In genomic region chr20:20665200-20665599, GRCh38 we compare ENCODE assay signal across 27 cellular contexts. TPM values are rescaled to one million over a fixed set of nuclear protein-coding genes. Genes with fewer than 3 reads are reported as not detected.
DNase-seq lines count a peak whose midpoint lies in the region; ATAC-seq and TF ChIP-seq lines count a peak whose summit lies in the region.
"Had no signal": no experiment of that assay in that cellular context is flagged by ENCODE, and none has a peak within 500 bp of the region (broad histone marks: within the 10 kb centered on the region; RNA-seq: fewer than 3 reads in every experiment).

No MANE protein-coding gene starts in this region.

- H3K4me3 ChIP-seq in gastrocnemius medialis (no peak overlapping the region), spleen (no peak overlapping the region)
- H3K4me3 ChIP-seq: heart right ventricle, lower lobe of right lung, mucosa of descending colon, tibial nerve had no signal

- TF ChIP-seq CTCF in gastrocnemius medialis (IDR thresholded peaks at IDR 0.05 in 4 of 5, conservative IDR thresholded peaks at IDR 0.05 in 1 of 5): no peak
- TF ChIP-seq CTCF in spleen (IDR thresholded peaks at IDR 0.05 in 8 of 11, conservative IDR thresholded peaks at IDR 0.05 in 3 of 11): no peak

- H3K27ac Mint-ChIP-seq in activated CD4-positive, alpha-beta T cell treated with anti-CD3 and anti-CD28 coated beads, Interleukin-2, amount 10 ng/mL, durations not matched to agents 24 days and 14 days: no peak overlapping the region
- H3K27ac Mint-ChIP-seq: activated CD8-positive, alpha-beta T cell treated with anti-CD3 and anti-CD28 coated beads for 36 hours; activated T-helper 1 cell treated with anti-CD3 and anti-CD28 coated beads, Interleukin-12 subunit alpha, Interleukin-12 subunit beta, Interleukin-2, Interleukin-4 antibody, amounts not matched to agents 30 ng/mL and 10 ng/mL and 1 ng/mL, durations not matched to agents 14 hours and 24 hours and 36 hours; B cell; dendritic cell treated with granulocyte-macrophage colony-stimulating factor and Interleukin-4, amounts not matched to agents 40 ng/mL and 50 ng/mL, for 4 days; HFFc6; natural killer cell had no signal

- H3K27me3 Mint-ChIP-seq in activated CD4-positive, alpha-beta T cell treated with anti-CD3 and anti-CD28 coated beads, Interleukin-2, amount 10 ng/mL, durations not matched to agents 24 days and 14 days: no peaks in the 10 kb centered on the region
- H3K27me3 Mint-ChIP-seq: activated CD8-positive, alpha-beta T cell treated with anti-CD3 and anti-CD28 coated beads for 36 hours; B cell; CD8-positive, alpha-beta memory T cell; central memory CD8-positive, alpha-beta T cell; dendritic cell treated with granulocyte-macrophage colony-stimulating factor and Interleukin-4, amounts not matched to agents 40 ng/mL and 50 ng/mL, for 4 days had no signal

- TF ChIP-seq POLR2A in gastrocnemius medialis (IDR thresholded peaks at IDR 0.05): no peak
- TF ChIP-seq POLR2A in spleen (IDR thresholded peaks at IDR 0.05): no peak

- H3K27me3 ChIP-seq in gastrocnemius medialis (no peaks in the 10 kb centered on the region), spleen (replicated peaks in 1 of 7) (no peaks in the 10 kb centered on the region)
- H3K27me3 ChIP-seq: heart right ventricle, tibial nerve had no signal

- H3K4me1 Mint-ChIP-seq in activated CD4-positive, alpha-beta T cell treated with anti-CD3 and anti-CD28 coated beads, Interleukin-2, amount 10 ng/mL, durations not matched to agents 24 days and 14 days: peaks cover 10% of the 10 kb centered on the region

- H3K9me3 Mint-ChIP-seq in activated CD4-positive, alpha-beta T cell treated with anti-CD3 and anti-CD28 coated beads, Interleukin-2, amount 10 ng/mL, durations not matched to agents 24 days and 14 days: no peaks in the 10 kb centered on the region
- H3K9me3 Mint-ChIP-seq: activated CD8-positive, alpha-beta T cell treated with anti-CD3 and anti-CD28 coated beads for 36 hours; activated T-helper 1 cell treated with anti-CD3 and anti-CD28 coated beads, Interleukin-12 subunit alpha, Interleukin-12 subunit beta, Interleukin-2, Interleukin-4 antibody, amounts not matched to agents 30 ng/mL and 10 ng/mL and 1 ng/mL, durations not matched to agents 14 hours and 24 hours and 36 hours; CD8-positive, alpha-beta memory T cell; central memory CD8-positive, alpha-beta T cell; dendritic cell treated with granulocyte-macrophage colony-stimulating factor and Interleukin-4, amounts not matched to agents 40 ng/mL and 50 ng/mL, for 4 days; HFFc6; natural killer cell had no signal

- peak overlapping the region; percentile 48 to 70 (median 66) for H3K27ac ChIP-seq in gastrocnemius medialis
- H3K27ac ChIP-seq in spleen: no peak overlapping the region
- H3K27ac ChIP-seq: heart right ventricle, lower lobe of right lung, tibial nerve had no signal

- peak; percentile 49 for DNase-seq in activated CD4-positive, alpha-beta T cell treated with anti-CD3 and anti-CD28 coated beads, Interleukin-2, amount 10 ng/mL, durations not matched to agents 24 days and 14 days
- no peak for DNase-seq in activated CD4-positive, alpha-beta T cell treated with anti-CD3 and anti-CD28 coated beads for 4 hours
- DNase-seq in NCI-H69 (lab: John Stamatoyannopoulos, UW) (peak; percentile 39), dermis blood vessel endothelial cell (peak; percentile 48), gastrocnemius medialis (no peak), SHP77 treated with DMSO at 0.1 percent for 48 hours (lab: John Stamatoyannopoulos, UW) (no peak), spleen (no peak), NK-92 (lab: John Stamatoyannopoulos, UW; ENCODE audit: unreplicated experiment) (no peak)
- DNase-seq: activated CD4-positive, alpha-beta T cell treated with anti-CD3 and anti-CD28 coated beads for 1 hour; activated CD8-positive, alpha-beta memory T cell treated with anti-CD3 and anti-CD28 coated beads, Interleukin-2, amount 50 U/mL, for 48 hours; activated naive CD4-positive, alpha-beta T cell treated with Interleukin-2 at 50 U/mL for 16 hours; CD8-positive, alpha-beta memory T cell; foreskin melanocyte; kidney; lower lobe of right lung; natural killer cell; occipital lobe; stimulated activated CD4-positive, alpha-beta T cell treated with anti-CD3 and anti-CD28 coated beads, Interleukin-4, amount 100 ng/mL, for 24 hours had no signal

- intact Hi-C loops in activated CD4-positive, alpha-beta T cell treated with anti-CD3 and anti-CD28 coated beads, Interleukin-2, amount 10 ng/mL, durations not matched to agents 24 days and 14 days (cut with micrococcal nuclease): loop anchor here (1.0 kb wide), 1 partner anchor 159 kb away; no protein-coding TSS in a partner anchor
- intact Hi-C loops in gastrocnemius medialis (cut with DNase I; ENCODE audit: low total_unique reads) (loop anchor here (1.0 to 2.0 kb wide), 2 partner anchors 116 to 160 kb away; no protein-coding TSS in a partner anchor), spleen (cut with DNase I; ENCODE audit: low total_unique reads) (loop anchor here (5.0 kb wide), 1 partner anchor 157 kb away; no protein-coding TSS in a partner anchor)

- H3K4me1 ChIP-seq in gastrocnemius medialis (peaks cover 43 to 46% of the 10 kb centered on the region in 2 donors), spleen (peaks cover 14 to 52% (median 41%) of the 10 kb centered on the region in 6 donors)
- H3K4me1 ChIP-seq: tibial nerve had no signal

- H3K36me3 ChIP-seq in gastrocnemius medialis: no peaks in the 10 kb centered on the region
- H3K36me3 ChIP-seq in spleen: peaks cover 0 to 6% (median 0%) of the 10 kb centered on the region in 6 donors
- H3K36me3 ChIP-seq: lower lobe of right lung, tibial nerve had no signal

- H3K4me3 Mint-ChIP-seq in activated CD4-positive, alpha-beta T cell treated with anti-CD3 and anti-CD28 coated beads, Interleukin-2, amount 10 ng/mL, durations not matched to agents 24 days and 14 days: no peak overlapping the region
- H3K4me3 Mint-ChIP-seq: activated CD8-positive, alpha-beta T cell treated with anti-CD3 and anti-CD28 coated beads for 36 hours; activated T-helper 1 cell treated with anti-CD3 and anti-CD28 coated beads, Interleukin-12 subunit alpha, Interleukin-12 subunit beta, Interleukin-2, Interleukin-4 antibody, amounts not matched to agents 30 ng/mL and 10 ng/mL and 1 ng/mL, durations not matched to agents 14 hours and 24 hours and 36 hours; B cell; CD8-positive, alpha-beta memory T cell; central memory CD8-positive, alpha-beta T cell; dendritic cell treated with granulocyte-macrophage colony-stimulating factor and Interleukin-4, amounts not matched to agents 40 ng/mL and 50 ng/mL, for 4 days; HFFc6; natural killer cell had no signal

- ATAC-seq in gastrocnemius medialis: peak; percentile 19 to 61

- peaks cover under 1% of the 10 kb centered on the region for H3K36me3 Mint-ChIP-seq in activated CD4-positive, alpha-beta T cell treated with anti-CD3 and anti-CD28 coated beads, Interleukin-2, amount 10 ng/mL, durations not matched to agents 24 days and 14 days (ENCODE audit: low read depth)
- H3K36me3 Mint-ChIP-seq: natural killer cell had no signal

- 40 to 72% (median 47%) methylated on average over 2 of the region's 2 CpGs for WGBS in spleen, 5 donors

- in situ Hi-C loops in gastrocnemius medialis (cut with MboI; ENCODE audit: low sequenced_read_pairs in 4 of 4): loop anchor here in 1 of 4 donors (5.0 kb wide), 1 partner anchor 157 kb away; no protein-coding TSS in a partner anchor

- no peaks in the 10 kb centered on the region for H3K9me3 ChIP-seq in gastrocnemius medialis
- H3K9me3 ChIP-seq in spleen: no peaks in the 10 kb centered on the region
- H3K9me3 ChIP-seq: heart right ventricle, lower lobe of right lung, mucosa of descending colon, tibial nerve had no signal

RNA-seq across cellular contexts. Expression of gene RALGAPA2, which starts 47.2 kb away (rescaled TPM):
- 14.6 and 18.7 TPM in 2 replicates for total RNA-seq in activated CD4-positive, alpha-beta T cell treated with anti-CD3 and anti-CD28 coated beads, Interleukin-2, amount 10 ng/mL, durations not matched to agents 24 days and 14 days
- 76.6 and 102 TPM in 2 replicates for total RNA-seq in dermis blood vessel endothelial cell
- total RNA-seq in gastrocnemius medialis: 10 to 100 TPM; 43.2 to 56.9 (median 52.0) TPM
- total RNA-seq in spleen: 10 to 100 TPM; 27.0 to 55.2 (median 35.5) TPM
- polyA plus RNA-seq in spleen: 1 to 10 TPM; 1.2 to 3.0 (median 1.8) TPM

Comparison
In these comparisons a context has a peak if more than half of its experiments do, and no peak if none do; other contexts are left out.
1. DNase-seq: peak in activated CD4-positive, alpha-beta T cell treated with anti-CD3 and anti-CD28 coated beads, Interleukin-2, amount 10 ng/mL, durations not matched to agents 24 days and 14 days (single experiment), NCI-H69 (single experiment) and dermis blood vessel endothelial cell (single experiment); none in activated CD4-positive, alpha-beta T cell treated with anti-CD3 and anti-CD28 coated beads for 4 hours (0 of 2), gastrocnemius medialis (0 of 2), SHP77 treated with DMSO at 0.1 percent for 48 hours (single experiment), spleen (single experiment) and NK-92 (single experiment).
2. H3K27ac ChIP-seq: peak in gastrocnemius medialis (4 of 4); none in spleen (0 of 8).